Comparison of ENCODE assay signal across 18 cellular contexts in genomic region chrX:12811658-12812057, GRCh38. TPM values are rescaled to one million over a fixed set of nuclear protein-coding genes. Genes with fewer than 3 reads are reported as not detected.
A peak's percentile ranks its signal among the peaks of the same experiment; 100 is the strongest.
DNase-seq lines count a peak whose midpoint lies in the region; ATAC-seq lines count a peak whose summit lies in the region.
"Had no signal": no experiment of that assay in that cellular context is flagged by ENCODE, and none has a peak within 500 bp of the region (broad histone marks: within the 10 kb centered on the region; RNA-seq: fewer than 3 reads in every experiment).

No MANE protein-coding gene starts in this region.

- no peaks in the 10 kb centered on the region for H3K4me1 Mint-ChIP-seq in activated CD4-positive, alpha-beta T cell treated with anti-CD3 and anti-CD28 coated beads for 36 hours

- no peak for ATAC-seq in activated CD4-positive, alpha-beta T cell treated with anti-CD3 and anti-CD28 coated beads for 36 hours
- no peak for ATAC-seq in HG03432 (IDR thresholded peaks at IDR 0.05; ENCODE audit: unreplicated experiment)
- no peak for ATAC-seq in stimulated activated naive CD8-positive, alpha-beta T cell treated with anti-CD3 and anti-CD28 coated beads, Interleukin-15, Interleukin-2, amounts not matched to agents 100 U/mL and 50 U/mL, for 24 hours
- ATAC-seq: GM12878, HCT116 had no signal

- no peaks in the 10 kb centered on the region for H3K27me3 Mint-ChIP-seq in activated CD4-positive, alpha-beta T cell treated with anti-CD3 and anti-CD28 coated beads for 36 hours
- H3K27me3 Mint-ChIP-seq: CD4-positive, CD25-positive, alpha-beta regulatory T cell had no signal

- intact Hi-C loops in activated CD4-positive, alpha-beta T cell treated with anti-CD3 and anti-CD28 coated beads for 36 hours (cut with DNase I, micrococcal nuclease), result loop anchor here in 1 of 2 experiments (10.0 kb wide), 1 partner anchor 673 kb away; no protein-coding TSS in a partner anchor

- POLR2A ChIA-PET in activated CD4-positive, alpha-beta T cell treated with anti-CD3 and anti-CD28 coated beads for 36 hours (lab: Charles Lee), result no interaction called here

- H3K9me3 ChIP-seq in KOPT-K1 (ENCODE audit: insufficient read depth, low read length, poor library complexity, severe bottlenecking), result no peaks in the 10 kb centered on the region
- H3K9me3 ChIP-seq: BLaER1 treated with 17β-estradiol and CSF1 and Interleukin-3, amounts not matched to agents 10 nM and 100 nM had no signal

- H3K27ac Mint-ChIP-seq in activated CD4-positive, alpha-beta T cell treated with anti-CD3 and anti-CD28 coated beads for 36 hours, result peak overlapping the region; percentile 59
- H3K27ac Mint-ChIP-seq: CD4-positive, CD25-positive, alpha-beta regulatory T cell had no signal

- no peaks in the 10 kb centered on the region for H3K9me3 Mint-ChIP-seq in activated CD4-positive, alpha-beta T cell treated with anti-CD3 and anti-CD28 coated beads for 36 hours (ENCODE audit: low read depth)

- H3K36me3 ChIP-seq in KOPT-K1 (ENCODE audit: insufficient read depth, low read length), result peaks cover 88% of the 10 kb centered on the region

- no peak for DNase-seq in activated CD4-positive, alpha-beta T cell treated with anti-CD3 and anti-CD28 coated beads for 36 hours
- DNase-seq in activated CD4-positive, alpha-beta T cell treated with anti-CD3 and anti-CD28 coated beads, Interleukin-2, amount 50 U/mL, for 1 hour, result no peak
- peak; percentile 2 for DNase-seq in Ammon's horn (ENCODE audit: low spot score)
- peak; percentile 6 for DNase-seq in occipital lobe (lab: John Stamatoyannopoulos, UW)
- no peak for DNase-seq in stimulated activated naive CD8-positive, alpha-beta T cell treated with anti-CD3 and anti-CD28 coated beads, Interleukin-15, Interleukin-2, amounts not matched to agents 100 U/mL and 50 U/mL, for 24 hours
- no peak for DNase-seq in NCI-H82 treated with DMSO at 0.1 percent for 48 hours (lab: John Stamatoyannopoulos, UW; ENCODE audit: unreplicated experiment)
- DNase-seq: 8988T; AML-193; CD4-positive, CD25-positive, alpha-beta regulatory T cell; DMS 273 treated with DMSO at 0.1 percent for 48 hours; GM23248 had no signal

- peaks cover 36% of the 10 kb centered on the region for H3K36me3 Mint-ChIP-seq in activated CD4-positive, alpha-beta T cell treated with anti-CD3 and anti-CD28 coated beads for 36 hours (ENCODE audit: low read depth)

- H3K27ac ChIP-seq in KOPT-K1 (ENCODE audit: low read depth, low read length, poor library complexity, severe bottlenecking), result peak overlapping the region; percentile 44
- H3K27ac ChIP-seq: BLaER1 treated with 17β-estradiol and CSF1 and Interleukin-3, amounts not matched to agents 10 nM and 100 nM; GM23248 had no signal

- CTCF ChIA-PET in activated CD4-positive, alpha-beta T cell treated with anti-CD3 and anti-CD28 coated beads for 36 hours (lab: Charles Lee), result interaction anchor here (0.7 kb wide), 2 partner anchors 40 to 428 kb away, joined by 3 to 5 read pairs; no protein-coding TSS in a partner anchor

- no peak overlapping the region for H3K4me3 Mint-ChIP-seq in activated CD4-positive, alpha-beta T cell treated with anti-CD3 and anti-CD28 coated beads for 36 hours
- H3K4me3 Mint-ChIP-seq: CD4-positive, CD25-positive, alpha-beta regulatory T cell had no signal

RNA-seq across cellular contexts. Expression of gene PRPS2, which starts 20.4 kb away (rescaled TPM):
- total RNA-seq in activated CD4-positive, alpha-beta T cell treated with anti-CD3 and anti-CD28 coated beads for 36 hours, result 100 to 1,000 TPM; 110 to 116 TPM
- 73.3 TPM for total RNA-seq in occipital lobe

RNA-seq across cellular contexts. Expression of gene TLR7, which starts 55.2 kb away (rescaled TPM):
- under 1 TPM in 1 of 2 experiments, not detected in 1; 0.04 TPM for total RNA-seq in activated CD4-positive, alpha-beta T cell treated with anti-CD3 and anti-CD28 coated beads for 36 hours
- 1.2 TPM for total RNA-seq in occipital lobe
- total RNA-seq: CD4-positive, CD25-positive, alpha-beta regulatory T cell; G401; GM23248; HT1080 had no signal

Comparison
In these comparisons a context has a peak if more than half of its experiments do, and no peak if none do; other contexts are left out.
1. DNase-seq: peak in Ammon's horn (single experiment) and occipital lobe (single experiment); none in activated CD4-positive, alpha-beta T cell treated with anti-CD3 and anti-CD28 coated beads for 36 hours (single experiment), activated CD4-positive, alpha-beta T cell treated with anti-CD3 and anti-CD28 coated beads, Interleukin-2, amount 50 U/mL, for 1 hour (single experiment), stimulated activated naive CD8-positive, alpha-beta T cell treated with anti-CD3 and anti-CD28 coated beads, Interleukin-15, Interleukin-2, amounts not matched to agents 100 U/mL and 50 U/mL, for 24 hours (single experiment) and NCI-H82 treated with DMSO at 0.1 percent for 48 hours (single experiment).